8 cellular contexts compared by ENCODE assay signal in the genomic region with DNA sequence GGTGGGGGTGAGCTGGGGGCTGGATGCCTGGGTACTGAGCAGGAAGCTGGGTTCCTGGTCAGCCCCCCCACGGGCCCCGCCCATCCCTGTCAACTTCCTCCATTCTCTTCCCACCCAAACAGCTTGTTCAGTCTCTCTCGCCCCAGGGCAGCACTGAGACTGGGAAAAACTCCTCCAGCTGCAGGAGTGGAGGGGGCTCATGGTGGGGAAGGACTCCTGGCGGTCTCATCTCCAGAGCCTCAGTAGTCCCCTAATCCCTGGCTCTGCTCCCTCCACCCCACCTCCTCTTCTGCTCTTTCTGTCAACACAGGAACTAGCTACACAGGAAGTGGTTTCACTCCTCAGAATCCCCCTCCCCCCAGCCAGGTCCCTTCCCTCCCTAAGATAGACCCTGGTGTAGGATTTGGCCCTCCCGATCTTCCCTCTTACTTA. TPM values are rescaled to one million over a fixed set of nuclear protein-coding genes. Genes with fewer than 3 reads are reported as not detected.
DNase-seq lines count a peak whose midpoint lies in the region; ATAC-seq, FAIRE-seq and TF ChIP-seq lines count a peak whose summit lies in the region.

Gene GPSM3, minus strand, starts transcription at position 36 of the 432 bp plus-strand sequence. CDS start 130 bp downstream, outside the sequence.

- peak within 1 kb of the TSS; percentile 53 for H2AFZ ChIP-seq in endothelial cell of umbilical vein (ENCODE audit: low read depth, low read length)

- no peak for TF ChIP-seq CTCF in CD4-positive, alpha-beta T cell (IDR thresholded peaks at IDR 0.05)
- TF ChIP-seq CTCF in endothelial cell of umbilical vein (IDR thresholded peaks at IDR 0.05; ENCODE audit: extremely low read depth in 1 of 2, insufficient read depth in 1 of 2, low read depth in 1 of 2, low read length in 2 of 2), result no peak
- TF ChIP-seq CTCF in nephron progenitor cell (IDR thresholded peaks at IDR 0.05), result no peak

- intact Hi-C loops in CD4-positive, alpha-beta T cell (cut with DNase I, micrococcal nuclease), result loop anchor here (2.0 to 10.0 kb wide), 5 partner anchors 45 to 1978 kb away; partner anchors contain the start of genes C6orf47 (in 1 of the 2), CSNK2B (in 1 of the 2), EHMT2 (in 1 of the 2) and GPANK1 (in 1 of the 2)
- intact Hi-C loops in endothelial cell of umbilical vein (cut with micrococcal nuclease), result loop anchor here (10.0 kb wide), 2 partner anchors 148 to 528 kb away; partner anchors contain the start of genes C6orf47, CSNK2B, GPANK1 and LY6G5B

- H3K36me3 ChIP-seq in endothelial cell of umbilical vein (ENCODE audit: control insufficient read depth in 2 of 2, extremely low read depth in 1 of 2, insufficient read depth in 2 of 2, low read length in 2 of 2), result peaks cover 0 to 5% of the 10 kb centered on the region in 2 experiments

- H3K27ac ChIP-seq in CD4-positive, alpha-beta T cell (ENCODE audit: low read depth, low read length), result peak within 1 kb of the TSS; percentile 93
- peak within 1 kb of the TSS; percentile 78 for H3K27ac ChIP-seq in endothelial cell of umbilical vein (ENCODE audit: insufficient read depth, low read depth, low read length)

- no peaks in the 10 kb centered on the region for H3K27me3 Mint-ChIP-seq in CD4-positive, alpha-beta T cell
- no peaks in the 10 kb centered on the region for H3K27me3 Mint-ChIP-seq in nephron progenitor cell (ENCODE audit: low read depth, poor library complexity)

- dilution Hi-C loops in endothelial cell of umbilical vein (cut with MboI; ENCODE audit: extremely low pct_ligation_motif_present, low sequenced_read_pairs), result no loop called here

- peak in 9 of 10 experiments; percentile 36 to 69 (median 52) for DNase-seq in CD4-positive, alpha-beta T cell
- DNase-seq in Kasumi-1 (lab: John Stamatoyannopoulos, UW) (peak; percentile 83 to 94), endothelial cell of umbilical vein (ENCODE audit: low read depth, low spot score) (peak; percentile 57), nephron progenitor cell (no peak), NCI-H2081 (lab: John Stamatoyannopoulos, UW) (no peak), DMS114 treated with DMSO at 0.1 percent for 48 hours (lab: John Stamatoyannopoulos, UW; ENCODE audit: unreplicated experiment) (no peak)
- DNase-seq in activated CD4-positive, alpha-beta T cell treated with anti-CD3 and anti-CD28 coated beads, Interleukin-2, amount 50 U/mL, for 4 hours, result peak; percentile 22 to 25

- H3K27me3 ChIP-seq in CD4-positive, alpha-beta T cell (ENCODE audit: control insufficient read depth, insufficient read depth, low read length), result no peaks in the 10 kb centered on the region
- H3K27me3 ChIP-seq in endothelial cell of umbilical vein (ENCODE audit: control insufficient read depth in 2 of 2, insufficient read depth in 2 of 2, low read length in 2 of 2), result no peaks in the 10 kb centered on the region

- H3K4me3 Mint-ChIP-seq in CD4-positive, alpha-beta T cell, result peak within 1 kb of the TSS; percentile 99
- peak within 1 kb of the TSS; percentile 69 for H3K4me3 Mint-ChIP-seq in nephron progenitor cell

- peaks cover 22% of the 10 kb centered on the region for H3K79me2 ChIP-seq in endothelial cell of umbilical vein (ENCODE audit: control insufficient read depth, insufficient read depth, low read length)

- peak; percentile 10 for ATAC-seq in CD4-positive, alpha-beta T cell (ENCODE audit: poor library complexity)
- no peak for ATAC-seq in GM21381 (IDR thresholded peaks at IDR 0.05; ENCODE audit: unreplicated experiment)

- H3K4me1 ChIP-seq in endothelial cell of umbilical vein (ENCODE audit: control insufficient read depth, extremely low read depth, insufficient read depth, low read length), result peaks cover 50% of the 10 kb centered on the region

- peak within 1 kb of the TSS in 2 of 3 experiments; percentile 15 to 17 for H3K4me3 ChIP-seq in endothelial cell of umbilical vein (replicated peaks in 1 of 3; ENCODE audit: insufficient read depth in 1 of 3, low read depth in 1 of 3, low read length in 3 of 3)

- H3K9me3 ChIP-seq in CD4-positive, alpha-beta T cell (ENCODE audit: control insufficient read depth, low read length), result no peaks in the 10 kb centered on the region
- H3K9me3 ChIP-seq in endothelial cell of umbilical vein (replicated peaks; ENCODE audit: control insufficient read depth, insufficient read depth, low read length), result no peaks in the 10 kb centered on the region

- H3K9ac ChIP-seq in endothelial cell of umbilical vein (replicated peaks; ENCODE audit: extremely low read depth, insufficient read depth, low read length), result peak within 1 kb of the TSS; percentile 64

- TF ChIP-seq POLR2A in endothelial cell of umbilical vein (IDR thresholded peaks at IDR 0.05; ENCODE audit: low read depth, low read length), result peak; percentile 62

- no peaks in the 10 kb centered on the region for H3K9me1 ChIP-seq in endothelial cell of umbilical vein (replicated peaks; ENCODE audit: control insufficient read depth, extremely low read depth, insufficient read depth, low read length)

- BruUV-seq in endothelial cell of umbilical vein (replicated peaks; lab: Mats Ljungman, UMichigan), result no TSS peak

- FAIRE-seq in endothelial cell of umbilical vein (lab: Jason Lieb, UNC), result peak; percentile 72

- peaks cover 57% of the 10 kb centered on the region for H3K36me3 Mint-ChIP-seq in CD4-positive, alpha-beta T cell (ENCODE audit: low read depth)
- H3K36me3 Mint-ChIP-seq in nephron progenitor cell (ENCODE audit: low read depth), result peaks cover 3% of the 10 kb centered on the region

- peak within 1 kb of the TSS; percentile 76 for H3K4me2 ChIP-seq in endothelial cell of umbilical vein (ENCODE audit: insufficient read depth, low read length)

- CTCF ChIA-PET in CD4-positive, alpha-beta T cell (lab: Charles Lee), result no interaction called here
- CTCF ChIA-PET in endothelial cell of umbilical vein (lab: Charles Lee), result interaction anchor here (0.7 to 1.3 kb wide), 5 partner anchors 13 to 77 kb away, joined by 3 to 9 read pairs (median 3); partner anchors contain the start of gene FKBPL

- H3K27ac Mint-ChIP-seq in CD4-positive, alpha-beta T cell, result peak within 1 kb of the TSS; percentile 96
- peak within 1 kb of the TSS; percentile 97 for H3K27ac Mint-ChIP-seq in nephron progenitor cell

- H4K20me1 ChIP-seq in endothelial cell of umbilical vein (replicated peaks; ENCODE audit: control insufficient read depth, extremely low read depth, insufficient read depth, low read length), result no peaks in the 10 kb centered on the region

- POLR2A ChIA-PET in CD4-positive, alpha-beta T cell (lab: Charles Lee), result interaction anchor here (0.5 to 12.1 kb wide), 16 partner anchors 12 to 1577 kb away, joined by 3 to 242 read pairs (median 4); partner anchors contain the start of genes AGPAT1, ATF6B, DXO and EGFL8
- POLR2A ChIA-PET in endothelial cell of umbilical vein (lab: Charles Lee), result no interaction called here

- peaks cover 65% of the 10 kb centered on the region for H3K4me1 Mint-ChIP-seq in CD4-positive, alpha-beta T cell (ENCODE audit: low read depth)
- H3K4me1 Mint-ChIP-seq in nephron progenitor cell, result peaks cover 86% of the 10 kb centered on the region

- H3K9me3 Mint-ChIP-seq in CD4-positive, alpha-beta T cell, result no peaks in the 10 kb centered on the region
- H3K9me3 Mint-ChIP-seq in nephron progenitor cell, result no peaks in the 10 kb centered on the region

TF ChIP-seq in endothelial cell of umbilical vein, 7 proteins besides CTCF, POLR2A, EP300 and RAD21:
- TF ChIP-seq GATA2 (IDR thresholded peaks at IDR 0.05; ENCODE audit: insufficient read depth, insufficient read length, low read depth, low read length) (no peak), POLR2AphosphoS5 (IDR thresholded peaks at IDR 0.05; ENCODE audit: insufficient read depth, low read depth, low read length) (peak; percentile 44)
TF ChIP-seq in endothelial cell of umbilical vein: peak in this region for 1.

RNA-seq across cellular contexts. Expression of gene GPSM3, which starts in this region (rescaled TPM):
- total RNA-seq in CD4-positive, alpha-beta T cell, result 100 to 1,000 TPM; 190 to 202 TPM
- 21.6 and 22.8 TPM in 2 replicates for total RNA-seq in endothelial cell of umbilical vein
- 19.5 and 24.9 TPM in 2 replicates for polyA plus RNA-seq in endothelial cell of umbilical vein
- 21.2 and 23.1 TPM in 2 replicates for polyA plus RNA-seq in endothelial cell of umbilical vein (2011; cell fraction: cytosol; rRNA removed)
- polyA plus RNA-seq in endothelial cell of umbilical vein (2011; cell fraction: nucleus; rRNA removed), result 16.1 and 19.8 TPM in 2 replicates
- polyA plus RNA-seq in endothelial cell of umbilical vein (2012), result 18.5 and 21.3 TPM in 2 replicates
- polyA minus RNA-seq in endothelial cell of umbilical vein, result 8.5 and 11.2 TPM in 2 replicates
- not detected for polyA minus RNA-seq in endothelial cell of umbilical vein (2011; cell fraction: cytosol; rRNA and poly(A)+ RNA removed)
- polyA minus RNA-seq in endothelial cell of umbilical vein (2011; cell fraction: nucleus; rRNA and poly(A)+ RNA removed), result 4.0 and 4.1 TPM in 2 replicates

Comparison
In these comparisons a context has a peak if more than half of its experiments do, and no peak if none do; other contexts are left out.
1. DNase-seq: peak in CD4-positive, alpha-beta T cell (9 of 10), Kasumi-1 (2 of 2), activated CD4-positive, alpha-beta T cell treated with anti-CD3 and anti-CD28 coated beads, Interleukin-2, amount 50 U/mL, for 4 hours (2 of 2) and endothelial cell of umbilical vein (single experiment); none in nephron progenitor cell (single experiment), NCI-H2081 (0 of 2) and DMS114 treated with DMSO at 0.1 percent for 48 hours (single experiment).